ENCODE assay signal across 14 cellular contexts in the genomic region with DNA sequence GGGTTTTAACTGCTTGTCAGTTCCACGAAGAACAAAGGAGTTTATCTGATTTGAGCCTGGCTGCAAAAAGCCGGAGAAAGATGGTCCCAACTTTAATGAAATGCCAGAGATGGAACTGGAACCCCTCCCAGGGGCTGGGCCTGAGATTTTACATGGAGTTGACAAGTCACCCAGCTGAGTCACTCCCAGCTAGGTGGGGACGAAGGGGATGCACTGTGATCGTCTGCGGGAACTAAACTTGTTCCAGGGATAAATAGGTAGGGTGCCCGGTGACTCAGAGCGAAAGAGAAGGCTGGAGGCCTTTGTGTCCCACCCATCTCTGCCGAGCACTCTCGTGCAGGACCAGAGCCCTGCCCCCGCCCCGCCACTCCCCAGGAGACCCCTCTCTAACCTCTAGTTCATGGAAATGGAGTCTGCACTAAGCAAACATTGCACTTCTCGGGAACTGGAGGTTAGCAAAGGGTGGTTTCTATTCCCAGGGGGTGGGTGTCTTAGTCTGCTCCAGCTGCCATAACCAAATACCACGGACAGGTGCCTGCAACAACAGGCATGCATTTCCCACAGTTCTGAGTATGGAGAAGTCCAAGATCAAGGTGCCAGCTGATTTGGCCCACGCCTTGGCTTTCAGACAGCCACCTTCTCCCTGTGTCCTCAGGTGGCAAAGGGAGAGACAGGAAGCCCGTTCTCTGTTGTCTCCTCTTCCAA.
A peak's percentile ranks its signal among the peaks of the same experiment; 100 is the strongest.
DNase-seq lines count a peak whose midpoint lies in the region; ATAC-seq, FAIRE-seq and TF ChIP-seq lines count a peak whose summit lies in the region.
"Had no signal": no experiment of that assay in that cellular context is flagged by ENCODE, and none has a peak within 500 bp of the region (broad histone marks: within the 10 kb centered on the region; RNA-seq: fewer than 3 reads in every experiment).

No MANE protein-coding gene starts in this region.

- no peak overlapping the region for H3K4me3 Mint-ChIP-seq in activated naive CD8-positive, alpha-beta T cell treated with anti-CD3 and anti-CD28 coated beads for 36 hours
- H3K4me3 Mint-ChIP-seq: activated naive CD8-positive, alpha-beta T cell treated with anti-CD3 and anti-CD28 coated beads, Interleukin-2, amount 10 ng/mL, durations not matched to agents 7 days and 5 days had no signal

- H3K27ac Mint-ChIP-seq in activated naive CD8-positive, alpha-beta T cell treated with anti-CD3 and anti-CD28 coated beads for 36 hours: no peak overlapping the region
- H3K27ac Mint-ChIP-seq: activated naive CD8-positive, alpha-beta T cell treated with anti-CD3 and anti-CD28 coated beads, Interleukin-2, amount 10 ng/mL, durations not matched to agents 7 days and 5 days had no signal

- H3K4me1 ChIP-seq in foreskin keratinocyte: peaks cover 23% of the 10 kb centered on the region

- TF ChIP-seq CTCF in foreskin keratinocyte (conservative IDR thresholded peaks at IDR 0.05): no peak

- ATAC-seq in foreskin keratinocyte: peak; percentile 67
- ATAC-seq: lower lobe of right lung had no signal

- peaks cover 59% of the 10 kb centered on the region for H3K27me3 Mint-ChIP-seq in activated naive CD8-positive, alpha-beta T cell treated with anti-CD3 and anti-CD28 coated beads for 36 hours

- no peaks in the 10 kb centered on the region for H3K36me3 Mint-ChIP-seq in activated naive CD8-positive, alpha-beta T cell treated with anti-CD3 and anti-CD28 coated beads for 36 hours
- H3K36me3 Mint-ChIP-seq: activated naive CD8-positive, alpha-beta T cell treated with anti-CD3 and anti-CD28 coated beads, Interleukin-2, amount 10 ng/mL, durations not matched to agents 7 days and 5 days had no signal

- TF ChIP-seq POLR2A in GM12891 (IDR thresholded peaks at IDR 0.05; ENCODE audit: low read depth, low read length): no peak

- H3K4me1 Mint-ChIP-seq in activated naive CD8-positive, alpha-beta T cell treated with anti-CD3 and anti-CD28 coated beads for 36 hours: peaks cover 6% of the 10 kb centered on the region
- H3K4me1 Mint-ChIP-seq: activated naive CD8-positive, alpha-beta T cell treated with anti-CD3 and anti-CD28 coated beads, Interleukin-2, amount 10 ng/mL, durations not matched to agents 7 days and 5 days had no signal

- no peaks in the 10 kb centered on the region for H3K27me3 ChIP-seq in foreskin keratinocyte

- peak; percentile 13 for DNase-seq in NCI-H748 (lab: John Stamatoyannopoulos, UW; ENCODE audit: unreplicated experiment)
- no peak for DNase-seq in NCI-H748 treated with DMSO at 0.1 percent for 48 hours (lab: John Stamatoyannopoulos, UW)
- DNase-seq in NCI-H526 treated with DMSO at 0.1 percent for 48 hours (lab: John Stamatoyannopoulos, UW): peak; percentile 73
- DNase-seq in foreskin keratinocyte: peak; percentile 23 to 42
- peak; percentile 59 for DNase-seq in urothelium cell line (ENCODE audit: low spot score)
- DNase-seq in GM12891 (ENCODE audit: insufficient read length, low spot score): no peak
- no peak for DNase-seq in activated naive CD8-positive, alpha-beta T cell treated with anti-CD3 and anti-CD28 coated beads for 36 hours
- no peak for DNase-seq in cortex of kidney (lab: John Stamatoyannopoulos, UW)
- DNase-seq: activated CD8-positive, alpha-beta memory T cell treated with anti-CD3 and anti-CD28 coated beads, Interleukin-2, amount 50 U/mL, for 48 hours; activated naive CD8-positive, alpha-beta T cell treated with anti-CD3 and anti-CD28 coated beads, Interleukin-2, amount 10 ng/mL, durations not matched to agents 7 days and 5 days; lower lobe of right lung; NCI-H2029 had no signal

- peak overlapping the region; percentile 95 for H3K27ac ChIP-seq in foreskin keratinocyte
- H3K27ac ChIP-seq: lower lobe of right lung, neutrophil had no signal

- no peaks in the 10 kb centered on the region for H3K9me3 Mint-ChIP-seq in activated naive CD8-positive, alpha-beta T cell treated with anti-CD3 and anti-CD28 coated beads for 36 hours
- H3K9me3 Mint-ChIP-seq: activated naive CD8-positive, alpha-beta T cell treated with anti-CD3 and anti-CD28 coated beads, Interleukin-2, amount 10 ng/mL, durations not matched to agents 7 days and 5 days had no signal

- no peak for FAIRE-seq in urothelium cell line (lab: Jason Lieb, UNC)
- FAIRE-seq in GM12891 (lab: Jason Lieb, UNC): no peak
- FAIRE-seq: A204.1 had no signal

TF ChIP-seq in GM12891, 5 proteins besides CTCF, POLR2A, EP300 and RAD21:
- TF ChIP-seq PAX5 (IDR thresholded peaks at IDR 0.05; ENCODE audit: insufficient read depth, low read length, severe bottlenecking): no peak
- no peak for TF ChIP-seq POU2F2 (IDR thresholded peaks at IDR 0.05; ENCODE audit: low read depth, low read length)
- no peak for TF ChIP-seq SPI1 (IDR thresholded peaks at IDR 0.05; ENCODE audit: low read depth, low read length)
- no peak for TF ChIP-seq POLR2AphosphoS5 (IDR thresholded peaks at IDR 0.05; ENCODE audit: low read depth, low read length)
- no peak for TF ChIP-seq TAF1 (IDR thresholded peaks at IDR 0.05; ENCODE audit: low read depth, low read length)
TF ChIP-seq in GM12891: peak in this region for 0.

Comparison
In these comparisons a context has a peak if more than half of its experiments do, and no peak if none do; other contexts are left out.
1. DNase-seq: peak in NCI-H748 (single experiment), NCI-H526 treated with DMSO at 0.1 percent for 48 hours (single experiment), foreskin keratinocyte (2 of 2) and urothelium cell line (single experiment); none in NCI-H748 treated with DMSO at 0.1 percent for 48 hours (single experiment), GM12891 (single experiment), activated naive CD8-positive, alpha-beta T cell treated with anti-CD3 and anti-CD28 coated beads for 36 hours (single experiment) and cortex of kidney (single experiment).